ENCODE assay signal across 10 cellular contexts in genomic region chr1:8687053-8687452, GRCh38.
DNase-seq lines count a peak whose midpoint lies in the region; ATAC-seq and TF ChIP-seq lines count a peak whose summit lies in the region.
"Had no signal": no experiment of that assay in that cellular context is flagged by ENCODE, and none has a peak within 500 bp of the region (broad histone marks: within the 10 kb centered on the region; RNA-seq: fewer than 3 reads in every experiment).

No MANE protein-coding gene starts in this region.

- ATAC-seq in HG02885 (IDR thresholded peaks at IDR 0.05; ENCODE audit: poor library complexity, unreplicated experiment): no peak

- H3K27me3 ChIP-seq in mucosa of rectum (ENCODE audit: control insufficient read depth in 2 of 2, insufficient read depth in 2 of 2, low read length in 2 of 2): no peaks in the 10 kb centered on the region

- H3K4me1 ChIP-seq in mucosa of rectum (ENCODE audit: control insufficient read depth in 2 of 2, insufficient read depth in 2 of 2, low read length in 2 of 2): peaks cover 8 to 19% of the 10 kb centered on the region in 2 donors

- H3K36me3 ChIP-seq in mucosa of rectum (ENCODE audit: control insufficient read depth in 2 of 2, insufficient read depth in 2 of 2, low read length in 2 of 2): no peaks in the 10 kb centered on the region

- H3K9ac ChIP-seq in mucosa of rectum (ENCODE audit: low read depth in 1 of 2, low read length in 2 of 2): no peak overlapping the region

- peak overlapping the region; percentile 18 to 44 for H3K27ac ChIP-seq in mucosa of rectum (ENCODE audit: low read depth in 2 of 2, low read length in 2 of 2)
- H3K27ac ChIP-seq: HL-60 had no signal

- H3K4me3 ChIP-seq in astrocyte of the spinal cord (ENCODE audit: low read depth, low read length) (no peak overlapping the region), mucosa of rectum (ENCODE audit: low read length in 2 of 2) (peak overlapping the region in 1 of 2 donors; percentile 9)

- DNase-seq in AG08395 (ENCODE audit: low spot score): peak; percentile 24
- DNase-seq in HCEC 1CT: peak; percentile 65
- DNase-seq in astrocyte of the spinal cord (ENCODE audit: low read depth, low spot score): peak; percentile 46
- no peak for DNase-seq in LoVo (ENCODE audit: low spot score)
- DNase-seq in OCI-M2 (lab: John Stamatoyannopoulos, UW; ENCODE audit: unreplicated experiment): no peak
- DNase-seq in amniotic stem cell (lab: John Stamatoyannopoulos, UW): no peak
- DNase-seq: effector CD4-positive, alpha-beta T cell had no signal

- in situ Hi-C loops in astrocyte of the spinal cord (cut with HindIII; ENCODE audit: low sequenced_read_pairs): no loop called here

- no peaks in the 10 kb centered on the region for H3K9me3 ChIP-seq in mucosa of rectum (ENCODE audit: control insufficient read depth in 2 of 2, low read length in 2 of 2)

- no peak for TF ChIP-seq CTCF in astrocyte of the spinal cord (IDR thresholded peaks at IDR 0.05; ENCODE audit: low read depth, low read length)

Comparison
In these comparisons a context has a peak if more than half of its experiments do, and no peak if none do; other contexts are left out.
1. DNase-seq: peak in AG08395 (single experiment), HCEC 1CT (single experiment) and astrocyte of the spinal cord (single experiment); none in LoVo (single experiment), OCI-M2 (single experiment) and amniotic stem cell (single experiment).